Comparison of ENCODE assay signal across 25 cellular contexts in the genomic region with DNA sequence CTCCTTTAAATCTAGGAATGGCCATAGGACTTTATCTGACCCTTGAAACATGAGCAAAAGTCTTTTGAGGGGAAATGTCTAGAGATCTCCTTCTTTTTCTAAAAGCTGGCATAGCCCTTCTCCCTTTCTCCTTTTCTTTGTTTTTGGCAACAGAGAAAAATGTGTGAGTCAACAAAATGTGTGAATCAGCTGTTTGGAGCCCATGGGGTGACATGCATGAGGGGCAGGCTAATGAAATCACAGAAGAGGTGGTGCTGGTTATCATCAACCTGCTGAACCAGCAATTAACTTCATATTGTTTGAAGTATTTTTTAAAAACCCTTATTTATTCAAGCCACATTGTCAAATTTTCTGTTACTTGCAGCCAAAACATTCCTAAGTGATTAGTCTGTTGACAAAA.
"Had no signal": no experiment of that assay in that cellular context is flagged by ENCODE, and none has a peak within 500 bp of the region (broad histone marks: within the 10 kb centered on the region; RNA-seq: fewer than 3 reads in every experiment).

No MANE protein-coding gene starts in this region.

- H3K27ac Mint-ChIP-seq: activated CD4-positive, alpha-beta memory T cell treated with anti-CD3 and anti-CD28 coated beads, Interleukin-2, amount 10 ng/mL, durations not matched to agents 7 days and 5 days; activated CD4-positive, alpha-beta T cell treated with anti-CD3 and anti-CD28 coated beads, Interleukin-2, amount 10 ng/mL, durations not matched to agents 24 days and 14 days; activated naive CD4-positive, alpha-beta T cell treated with anti-CD3 and anti-CD28 coated beads, Interleukin-2, amount 10 ng/mL, durations not matched to agents 7 days and 5 days; activated T-cell treated with anti-CD3 and anti-CD28 coated beads, Interleukin-2, amount 50 U/mL, for 72 hours; mesothelial cell of epicardium; naive thymus-derived CD8-positive, alpha-beta T cell; neural progenitor cell; stimulated activated memory B cell treated with anti-CD40 and anti-IgM and Interleukin-4, amounts not matched to agents 10 μg/mL and 1 μg/mL and 100 μg/mL, for 72 hours had no signal

- H3K4me1 Mint-ChIP-seq: activated CD4-positive, alpha-beta memory T cell treated with anti-CD3 and anti-CD28 coated beads, Interleukin-2, amount 10 ng/mL, durations not matched to agents 7 days and 5 days; activated CD4-positive, alpha-beta T cell treated with anti-CD3 and anti-CD28 coated beads, Interleukin-2, amount 10 ng/mL, durations not matched to agents 24 days and 14 days; activated naive CD4-positive, alpha-beta T cell treated with anti-CD3 and anti-CD28 coated beads, Interleukin-2, amount 10 ng/mL, durations not matched to agents 7 days and 5 days; mesothelial cell of epicardium; naive thymus-derived CD8-positive, alpha-beta T cell; neural progenitor cell; stimulated activated memory B cell treated with anti-CD40 and anti-IgM and Interleukin-4, amounts not matched to agents 10 μg/mL and 1 μg/mL and 100 μg/mL, for 72 hours had no signal

- H3K27ac ChIP-seq: left ventricle myocardium inferior, neural progenitor cell, sigmoid colon, stomach, suprapubic skin, tibial nerve, uterus had no signal

- H3K36me3 ChIP-seq: left ventricle myocardium inferior, neural progenitor cell, sigmoid colon, stomach, suprapubic skin, tibial nerve, uterus had no signal

- H3K9ac ChIP-seq: neural progenitor cell had no signal

- H3K4me3 Mint-ChIP-seq: activated CD4-positive, alpha-beta memory T cell treated with anti-CD3 and anti-CD28 coated beads, Interleukin-2, amount 10 ng/mL, durations not matched to agents 7 days and 5 days; activated CD4-positive, alpha-beta T cell treated with anti-CD3 and anti-CD28 coated beads, Interleukin-2, amount 10 ng/mL, durations not matched to agents 24 days and 14 days; activated naive CD4-positive, alpha-beta T cell treated with anti-CD3 and anti-CD28 coated beads, Interleukin-2, amount 10 ng/mL, durations not matched to agents 7 days and 5 days; activated T-cell treated with anti-CD3 and anti-CD28 coated beads, Interleukin-2, amount 50 U/mL, for 72 hours; mesothelial cell of epicardium; naive thymus-derived CD8-positive, alpha-beta T cell; neural progenitor cell; stimulated activated memory B cell treated with anti-CD40 and anti-IgM and Interleukin-4, amounts not matched to agents 10 μg/mL and 1 μg/mL and 100 μg/mL, for 72 hours had no signal

- H3K9me3 Mint-ChIP-seq: activated CD4-positive, alpha-beta memory T cell treated with anti-CD3 and anti-CD28 coated beads, Interleukin-2, amount 10 ng/mL, durations not matched to agents 7 days and 5 days; activated CD4-positive, alpha-beta T cell treated with anti-CD3 and anti-CD28 coated beads, Interleukin-2, amount 10 ng/mL, durations not matched to agents 24 days and 14 days; activated naive CD4-positive, alpha-beta T cell treated with anti-CD3 and anti-CD28 coated beads, Interleukin-2, amount 10 ng/mL, durations not matched to agents 7 days and 5 days; neural progenitor cell had no signal

- H3K9me3 ChIP-seq: left ventricle myocardium inferior, sigmoid colon, stomach, suprapubic skin, tibial nerve, uterus had no signal

- H3K4me1 ChIP-seq: left ventricle myocardium inferior, neural progenitor cell, sigmoid colon, stomach, suprapubic skin, tibial nerve, uterus had no signal

- ATAC-seq: activated CD4-positive, CD25-positive, alpha-beta regulatory T cell treated with anti-CD3 and anti-CD28 coated beads, Interleukin-2, amount 50 U/mL, for 24 hours; activated T-cell treated with anti-CD3 and anti-CD28 coated beads, Interleukin-2, amount 50 U/mL, for 72 hours; esophagus mucosa; naive thymus-derived CD8-positive, alpha-beta T cell; stimulated activated memory B cell treated with anti-CD40 and anti-IgM and Interleukin-4, amounts not matched to agents 10 μg/mL and 1 μg/mL and 100 μg/mL, for 72 hours had no signal

- H2AFZ ChIP-seq: neural progenitor cell had no signal

- H3K27me3 ChIP-seq: neural progenitor cell, sigmoid colon, stomach, suprapubic skin, tibial nerve, uterus had no signal

- H3K36me3 Mint-ChIP-seq: activated naive CD4-positive, alpha-beta T cell treated with anti-CD3 and anti-CD28 coated beads, Interleukin-2, amount 10 ng/mL, durations not matched to agents 7 days and 5 days; mesothelial cell of epicardium; naive thymus-derived CD8-positive, alpha-beta T cell; neural progenitor cell; stimulated activated memory B cell treated with anti-CD40 and anti-IgM and Interleukin-4, amounts not matched to agents 10 μg/mL and 1 μg/mL and 100 μg/mL, for 72 hours had no signal

- DNase-seq: activated CD4-positive, alpha-beta memory T cell treated with anti-CD3 and anti-CD28 coated beads, Interleukin-2, amount 10 ng/mL, durations not matched to agents 7 days and 5 days; activated CD4-positive, alpha-beta T cell treated with anti-CD3 and anti-CD28 coated beads, Interleukin-2, amount 10 ng/mL, durations not matched to agents 24 days and 14 days; activated effector memory CD4-positive, alpha-beta T cell treated with anti-CD3 and anti-CD28 coated beads, Interleukin-2, amount 50 U/mL, for 16 hours; activated naive CD4-positive, alpha-beta T cell treated with anti-CD3 and anti-CD28 coated beads, Interleukin-2, amount 10 ng/mL, durations not matched to agents 7 days and 5 days; activated T-cell treated with anti-CD3 and anti-CD28 coated beads, Interleukin-2, amount 50 U/mL, for 72 hours; amygdala; dermis blood vessel endothelial cell; effector CD8-positive, alpha-beta T cell; hippocampal formation; kidney glomerular epithelial cell; left ventricle myocardium inferior; naive thymus-derived CD8-positive, alpha-beta T cell; retina; sigmoid colon; stimulated activated CD4-positive, alpha-beta T cell treated with anti-CD3 and anti-CD28 coated beads, Interleukin-15, amount 100 ng/mL, for 24 hours; stomach; uterus had no signal

- H3K4me2 ChIP-seq: neural progenitor cell, smooth muscle cell had no signal

- H3K27me3 Mint-ChIP-seq: activated CD4-positive, alpha-beta memory T cell treated with anti-CD3 and anti-CD28 coated beads, Interleukin-2, amount 10 ng/mL, durations not matched to agents 7 days and 5 days; activated CD4-positive, alpha-beta T cell treated with anti-CD3 and anti-CD28 coated beads, Interleukin-2, amount 10 ng/mL, durations not matched to agents 24 days and 14 days; activated naive CD4-positive, alpha-beta T cell treated with anti-CD3 and anti-CD28 coated beads, Interleukin-2, amount 10 ng/mL, durations not matched to agents 7 days and 5 days; stimulated activated memory B cell treated with anti-CD40 and anti-IgM and Interleukin-4, amounts not matched to agents 10 μg/mL and 1 μg/mL and 100 μg/mL, for 72 hours had no signal

- H3K4me3 ChIP-seq: left ventricle myocardium inferior, neural progenitor cell, sigmoid colon, smooth muscle cell, stomach, suprapubic skin, tibial nerve, uterus had no signal
